In genomic region chr4:46994007-46994405, GRCh38 we compare ENCODE assay signal across 10 cellular contexts.
DNase-seq lines count a peak whose midpoint lies in the region; ATAC-seq and TF ChIP-seq lines count a peak whose summit lies in the region.
"Had no signal": no experiment of that assay in that cellular context is flagged by ENCODE, and none has a peak within 500 bp of the region (broad histone marks: within the 10 kb centered on the region; RNA-seq: fewer than 3 reads in every experiment).

No MANE protein-coding gene starts in this region.

- no peaks in the 10 kb centered on the region for H3F3A ChIP-seq in MM.1S (ENCODE audit: insufficient read depth, low read length)

- no peaks in the 10 kb centered on the region for H3K9me2 ChIP-seq in MM.1S (replicated peaks; ENCODE audit: insufficient read depth, low read length)

- peak; percentile 22 for ATAC-seq in stimulated activated naive CD8-positive, alpha-beta T cell treated with anti-CD3 and anti-CD28 coated beads, Interleukin-15, amount 100 ng/mL, for 72 hours
- ATAC-seq in HG02763 (IDR thresholded peaks at IDR 0.05; ENCODE audit: unreplicated experiment), result no peak
- ATAC-seq: K562 had no signal

- H3K9me3 Mint-ChIP-seq in stimulated activated naive CD8-positive, alpha-beta T cell treated with anti-CD3 and anti-CD28 coated beads, Interleukin-15, amount 100 ng/mL, for 72 hours, result no peaks in the 10 kb centered on the region

- no peaks in the 10 kb centered on the region for H3K36me3 ChIP-seq in adipocyte (ENCODE audit: control insufficient read depth, insufficient read depth, low read length, severe bottlenecking)
- H3K36me3 ChIP-seq in iPS DF 6.9 (ENCODE audit: control insufficient read depth, insufficient read depth, low read length), result no peaks in the 10 kb centered on the region
- H3K36me3 ChIP-seq in MM.1S (replicated peaks; ENCODE audit: insufficient read depth, low read length), result no peaks in the 10 kb centered on the region

- H3K27me3 Mint-ChIP-seq in stimulated activated naive CD8-positive, alpha-beta T cell treated with anti-CD3 and anti-CD28 coated beads, Interleukin-15, amount 100 ng/mL, for 72 hours, result peaks cover 44% of the 10 kb centered on the region

- H3K4me3 ChIP-seq in adipocyte (ENCODE audit: low read length), result peak overlapping the region; percentile 52
- peak overlapping the region; percentile 47; the same call in 1 of the 2 replicates for H3K4me3 ChIP-seq in iPS DF 6.9 (ENCODE audit: low read length)
- no peak overlapping the region for H3K4me3 ChIP-seq in MM.1S (ENCODE audit: low read length)
- H3K4me3 ChIP-seq: K562 had no signal

- peak overlapping the region in 1 of 2 donors; percentile 66 for H3K27ac Mint-ChIP-seq in stimulated activated naive CD8-positive, alpha-beta T cell treated with anti-CD3 and anti-CD28 coated beads, Interleukin-15, amount 100 ng/mL, for 72 hours

- TF ChIP-seq CTCF in MM.1S (IDR thresholded peaks at IDR 0.05; ENCODE audit: low read length), result no peak

- H3K27me3 ChIP-seq in adipocyte (replicated peaks; ENCODE audit: control insufficient read depth, insufficient read depth, low read length) (peaks cover 58% of the 10 kb centered on the region), iPS DF 6.9 (ENCODE audit: control insufficient read depth, insufficient read depth, low read length) (peaks cover 18% of the 10 kb centered on the region; the same call in 1 of the 2 replicates), MM.1S (replicated peaks; ENCODE audit: insufficient read depth, low read length) (no peaks in the 10 kb centered on the region)

- no peak overlapping the region for H3K27ac ChIP-seq in iPS DF 6.9 (ENCODE audit: low read length)
- no peak overlapping the region for H3K27ac ChIP-seq in MM.1S (ENCODE audit: low read length)
- H3K27ac ChIP-seq: 22Rv1 had no signal

- H4K20me1 ChIP-seq in MM.1S (ENCODE audit: insufficient read depth, low read length), result no peaks in the 10 kb centered on the region

- H3K4me2 ChIP-seq in MM.1S (ENCODE audit: low read depth, low read length), result no peak overlapping the region

- WGBS in iPS DF 6.9 (ENCODE audit: insufficient coverage, insufficient read length), result no CpG with 5 or more reads among the region's 14 CpGs

- H3K9ac ChIP-seq in adipocyte (ENCODE audit: low read length) (no peak overlapping the region), MM.1S (ENCODE audit: low read length) (no peak overlapping the region)

- DNase-seq in DMS 273 (lab: John Stamatoyannopoulos, UW; ENCODE audit: unreplicated experiment) (peak; percentile 25), DMS 273 treated with DMSO at 0.1 percent for 48 hours (lab: John Stamatoyannopoulos, UW) (no peak), adipocyte (ENCODE audit: low read depth) (peak; percentile 17), iPS DF 6.9 (ENCODE audit: low read depth, low spot score) (no peak), SW480 (ENCODE audit: low spot score) (no peak), MM.1S (no peak)
- DNase-seq in stimulated activated naive CD8-positive, alpha-beta T cell treated with anti-CD3 and anti-CD28 coated beads, Interleukin-15, amount 100 ng/mL, for 72 hours, result no peak

- H2AFZ ChIP-seq in MM.1S (ENCODE audit: low read length), result no peak overlapping the region

- H3K4me1 ChIP-seq in adipocyte (ENCODE audit: control insufficient read depth, insufficient read depth, low read length) (peaks cover 13% of the 10 kb centered on the region), iPS DF 6.9 (ENCODE audit: control insufficient read depth, insufficient read depth, low read length) (no peaks in the 10 kb centered on the region), MM.1S (ENCODE audit: low read length) (no peaks in the 10 kb centered on the region)

- peaks cover 22% of the 10 kb centered on the region for H3K4me1 Mint-ChIP-seq in stimulated activated naive CD8-positive, alpha-beta T cell treated with anti-CD3 and anti-CD28 coated beads, Interleukin-15, amount 100 ng/mL, for 72 hours

- H3K9me3 ChIP-seq in adipocyte (ENCODE audit: control insufficient read depth, low read length), result no peaks in the 10 kb centered on the region
- H3K9me3 ChIP-seq in iPS DF 6.9 (ENCODE audit: control insufficient read depth, insufficient read depth, low read length), result no peaks in the 10 kb centered on the region; the same call in 1 of the 2 replicates
- no peaks in the 10 kb centered on the region for H3K9me3 ChIP-seq in MM.1S (replicated peaks; ENCODE audit: insufficient read depth, low read length)

- peak overlapping the region; percentile 56 to 69 for H3K4me3 Mint-ChIP-seq in stimulated activated naive CD8-positive, alpha-beta T cell treated with anti-CD3 and anti-CD28 coated beads, Interleukin-15, amount 100 ng/mL, for 72 hours

- H3K79me2 ChIP-seq in MM.1S (ENCODE audit: low read length), result no peaks in the 10 kb centered on the region

Comparison
In these comparisons a context has a peak if more than half of its experiments do, and no peak if none do; other contexts are left out.
1. DNase-seq: peak in DMS 273 (single experiment) and adipocyte (single experiment); none in DMS 273 treated with DMSO at 0.1 percent for 48 hours (single experiment), iPS DF 6.9 (single experiment), stimulated activated naive CD8-positive, alpha-beta T cell treated with anti-CD3 and anti-CD28 coated beads, Interleukin-15, amount 100 ng/mL, for 72 hours (0 of 2), SW480 (single experiment) and MM.1S (single experiment).